23 cellular contexts compared by ENCODE assay signal in the genomic region with DNA sequence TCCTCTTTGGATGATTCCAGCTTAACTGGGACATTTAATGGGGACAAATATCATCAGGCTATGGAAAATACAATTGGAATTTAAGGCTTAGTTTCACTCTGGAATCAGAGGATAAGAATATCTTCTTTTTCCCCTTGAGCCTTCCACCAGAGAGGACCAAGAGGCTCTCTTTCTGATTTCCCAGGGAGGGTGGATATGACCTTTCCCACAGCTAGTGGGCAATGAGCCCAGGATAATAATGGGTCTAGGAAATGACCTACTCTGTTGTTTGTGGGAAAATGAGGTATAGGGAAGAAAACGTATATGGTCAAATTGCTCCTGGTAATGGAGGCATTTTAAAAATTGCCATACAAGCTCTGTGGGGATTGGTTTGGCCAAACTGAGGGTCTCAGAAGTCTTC. TPM values are rescaled to one million over a fixed set of nuclear protein-coding genes. Genes with fewer than 3 reads are reported as not detected.
A peak's percentile ranks its signal among the peaks of the same experiment; 100 is the strongest.
DNase-seq lines count a peak whose midpoint lies in the region; ATAC-seq, FAIRE-seq and TF ChIP-seq lines count a peak whose summit lies in the region.
"Had no signal": no experiment of that assay in that cellular context is flagged by ENCODE, and none has a peak within 500 bp of the region (broad histone marks: within the 10 kb centered on the region; RNA-seq: fewer than 3 reads in every experiment).

No MANE protein-coding gene starts in this region.

- no peaks in the 10 kb centered on the region for H3K9me1 ChIP-seq in endothelial cell of umbilical vein (replicated peaks; ENCODE audit: control insufficient read depth, extremely low read depth, insufficient read depth, low read length)

- H3K9me3 ChIP-seq in left ventricle myocardium inferior (replicated peaks) (no peaks in the 10 kb centered on the region), endothelial cell of umbilical vein (replicated peaks; ENCODE audit: control insufficient read depth, insufficient read depth, low read length) (no peaks in the 10 kb centered on the region), subcutaneous abdominal adipose tissue (ENCODE audit: control insufficient read depth in 5 of 5, low read length in 5 of 5) (no peaks in the 10 kb centered on the region)

- no peak overlapping the region for H3K4me3 Mint-ChIP-seq in GM23338
- no peak overlapping the region for H3K4me3 Mint-ChIP-seq in stimulated activated naive B cell treated with anti-CD40 and anti-IgM and Interleukin-4, amounts not matched to agents 10 μg/mL and 1 μg/mL and 100 μg/mL, for 72 hours
- H3K4me3 Mint-ChIP-seq: CD4-positive, alpha-beta memory T cell; H9 had no signal

- no peaks in the 10 kb centered on the region for H3K4me1 Mint-ChIP-seq in GM23338
- H3K4me1 Mint-ChIP-seq in stimulated activated naive B cell treated with anti-CD40 and anti-IgM and Interleukin-4, amounts not matched to agents 10 μg/mL and 1 μg/mL and 100 μg/mL, for 72 hours = no peaks in the 10 kb centered on the region
- H3K4me1 Mint-ChIP-seq: CD4-positive, alpha-beta memory T cell; H9 had no signal

- H3K4me3 ChIP-seq in left ventricle myocardium inferior = no peak overlapping the region
- no peak overlapping the region for H3K4me3 ChIP-seq in GM23338
- H3K4me3 ChIP-seq in endothelial cell of umbilical vein (replicated peaks in 1 of 3; ENCODE audit: insufficient read depth in 1 of 3, low read depth in 1 of 3, low read length in 3 of 3) = no peak overlapping the region
- H3K4me3 ChIP-seq in subcutaneous abdominal adipose tissue (ENCODE audit: low read depth in 1 of 5, low read length in 5 of 5) = no peak overlapping the region
- H3K4me3 ChIP-seq: GM23248 had no signal

- H3K4me1 ChIP-seq in left ventricle myocardium inferior = no peaks in the 10 kb centered on the region
- no peaks in the 10 kb centered on the region for H3K4me1 ChIP-seq in GM23338 (ENCODE audit: insufficient read depth)
- no peaks in the 10 kb centered on the region for H3K4me1 ChIP-seq in endothelial cell of umbilical vein (ENCODE audit: control insufficient read depth, extremely low read depth, insufficient read depth, low read length)
- H3K4me1 ChIP-seq in subcutaneous abdominal adipose tissue (ENCODE audit: control insufficient read depth in 5 of 5, insufficient read depth in 5 of 5, low read length in 5 of 5) = no peaks in the 10 kb centered on the region

- no peak for ATAC-seq in Right ventricle myocardium superior (ENCODE audit: poor library complexity)
- ATAC-seq in GM23338 = no peak
- no peak for ATAC-seq in GM18867 (IDR thresholded peaks at IDR 0.05; ENCODE audit: unreplicated experiment)
- no peak for ATAC-seq in stimulated activated naive B cell treated with anti-CD40 and anti-IgM and Interleukin-4, amounts not matched to agents 10 μg/mL and 1 μg/mL and 100 μg/mL, for 72 hours (replicated peaks)
- ATAC-seq: HCT116 had no signal

- no peaks in the 10 kb centered on the region for H3K79me2 ChIP-seq in GM23338 (replicated peaks; ENCODE audit: insufficient read depth)
- no peaks in the 10 kb centered on the region for H3K79me2 ChIP-seq in endothelial cell of umbilical vein (ENCODE audit: control insufficient read depth, insufficient read depth, low read length)

- H3K27me3 ChIP-seq in left ventricle myocardium inferior (ENCODE audit: low read depth) = no peaks in the 10 kb centered on the region
- no peaks in the 10 kb centered on the region for H3K27me3 ChIP-seq in GM23338 (ENCODE audit: insufficient read depth)
- no peaks in the 10 kb centered on the region for H3K27me3 ChIP-seq in endothelial cell of umbilical vein (ENCODE audit: control insufficient read depth in 2 of 2, insufficient read depth in 2 of 2, low read length in 2 of 2)
- no peaks in the 10 kb centered on the region for H3K27me3 ChIP-seq in subcutaneous abdominal adipose tissue (ENCODE audit: control insufficient read depth in 5 of 5, insufficient read depth in 4 of 5, low read length in 5 of 5)

- TF ChIP-seq CTCF in left ventricle myocardium inferior (IDR thresholded peaks at IDR 0.05; ENCODE audit: borderline replicate concordance) = no peak
- no peak for TF ChIP-seq CTCF in GM23338 (conservative IDR thresholded peaks at IDR 0.05; ENCODE audit: low read depth in 2 of 2)
- TF ChIP-seq CTCF in endothelial cell of umbilical vein (IDR thresholded peaks at IDR 0.05; ENCODE audit: extremely low read depth in 1 of 2, insufficient read depth in 1 of 2, low read depth in 1 of 2, low read length in 2 of 2) = no peak

- DNase-seq in left ventricle myocardium inferior = no peak
- no peak for DNase-seq in Right ventricle myocardium superior
- DNase-seq in GM23338 (ENCODE audit: low spot score) = no peak
- peak; percentile 2 for DNase-seq in endothelial cell of umbilical vein (ENCODE audit: low read depth, low spot score)
- no peak for DNase-seq in stimulated activated naive B cell treated with anti-CD40 and anti-IgM and Interleukin-4, amounts not matched to agents 10 μg/mL and 1 μg/mL and 100 μg/mL, for 72 hours
- DNase-seq: C1 segment of cervical spinal cord; Calu3; CD4-positive, alpha-beta memory T cell; COR-L47; DMS53; DMS79 treated with DMSO at 0.1 percent for 48 hours; GM23248; H9 had no signal

- no TSS peak for BruUV-seq in endothelial cell of umbilical vein (replicated peaks; lab: Mats Ljungman, UMichigan)

- H3K27ac Mint-ChIP-seq in GM23338 = no peak overlapping the region
- H3K27ac Mint-ChIP-seq in stimulated activated naive B cell treated with anti-CD40 and anti-IgM and Interleukin-4, amounts not matched to agents 10 μg/mL and 1 μg/mL and 100 μg/mL, for 72 hours = no peak overlapping the region
- H3K27ac Mint-ChIP-seq: CD4-positive, alpha-beta memory T cell; H9 had no signal

- H3K36me3 Mint-ChIP-seq in GM23338 (ENCODE audit: low read depth) = no peaks in the 10 kb centered on the region
- H3K36me3 Mint-ChIP-seq in stimulated activated naive B cell treated with anti-CD40 and anti-IgM and Interleukin-4, amounts not matched to agents 10 μg/mL and 1 μg/mL and 100 μg/mL, for 72 hours = no peaks in the 10 kb centered on the region
- H3K36me3 Mint-ChIP-seq: CD4-positive, alpha-beta memory T cell had no signal

- H3K27ac ChIP-seq in left ventricle myocardium inferior (replicated peaks) (peak overlapping the region; percentile 63), GM23338 (ENCODE audit: low read depth) (no peak overlapping the region), endothelial cell of umbilical vein (ENCODE audit: insufficient read depth, low read depth, low read length) (no peak overlapping the region), subcutaneous abdominal adipose tissue (ENCODE audit: low read depth, low read length) (peak overlapping the region; percentile 39)
- H3K27ac ChIP-seq: GM23248 had no signal

- H3K27me3 Mint-ChIP-seq in GM23338 (ENCODE audit: insufficient read depth, low read depth, poor library complexity) = no peaks in the 10 kb centered on the region
- peaks cover 25 to 28% of the 10 kb centered on the region in 2 donors for H3K27me3 Mint-ChIP-seq in stimulated activated naive B cell treated with anti-CD40 and anti-IgM and Interleukin-4, amounts not matched to agents 10 μg/mL and 1 μg/mL and 100 μg/mL, for 72 hours

- no peaks in the 10 kb centered on the region for H3K9me3 Mint-ChIP-seq in GM23338
- H3K9me3 Mint-ChIP-seq in stimulated activated naive B cell treated with anti-CD40 and anti-IgM and Interleukin-4, amounts not matched to agents 10 μg/mL and 1 μg/mL and 100 μg/mL, for 72 hours = no peaks in the 10 kb centered on the region
- H3K9me3 Mint-ChIP-seq: CD4-positive, alpha-beta memory T cell; H9 had no signal

- H3F3A ChIP-seq in GM23338 (replicated peaks; ENCODE audit: low read depth) = no peaks in the 10 kb centered on the region

- TF ChIP-seq POLR2A in endothelial cell of umbilical vein (IDR thresholded peaks at IDR 0.05; ENCODE audit: low read depth, low read length) = no peak

- FAIRE-seq in endothelial cell of umbilical vein (lab: Jason Lieb, UNC) = no peak
- FAIRE-seq: G401.6, GM12892, GM19239 had no signal

- no peaks in the 10 kb centered on the region for H3K36me3 ChIP-seq in left ventricle myocardium inferior
- H3K36me3 ChIP-seq in GM23338 (ENCODE audit: insufficient read depth) = no peaks in the 10 kb centered on the region
- H3K36me3 ChIP-seq in endothelial cell of umbilical vein (ENCODE audit: control insufficient read depth in 2 of 2, extremely low read depth in 1 of 2, insufficient read depth in 2 of 2, low read length in 2 of 2) = no peaks in the 10 kb centered on the region
- no peaks in the 10 kb centered on the region for H3K36me3 ChIP-seq in subcutaneous abdominal adipose tissue (ENCODE audit: control insufficient read depth in 5 of 5, insufficient read depth in 5 of 5, low read length in 5 of 5)

- POLR2A ChIA-PET in endothelial cell of umbilical vein (lab: Charles Lee) = no interaction called here

- no peak overlapping the region for H3K9ac ChIP-seq in endothelial cell of umbilical vein (replicated peaks; ENCODE audit: extremely low read depth, insufficient read depth, low read length)
- H3K9ac ChIP-seq in subcutaneous abdominal adipose tissue (ENCODE audit: low read length in 5 of 5) = no peak overlapping the region
- H3K9ac ChIP-seq: GM23248 had no signal

- peaks cover 8% of the 10 kb centered on the region for H3K9me2 ChIP-seq in GM23338 (ENCODE audit: insufficient read depth)

- H3K4me2 ChIP-seq in GM23338 (no peak overlapping the region), endothelial cell of umbilical vein (ENCODE audit: insufficient read depth, low read length) (no peak overlapping the region)

- H2AFZ ChIP-seq in GM23338 = peak overlapping the region; percentile 11; the same call in 1 of the 2 replicates
- H2AFZ ChIP-seq in endothelial cell of umbilical vein (ENCODE audit: low read depth, low read length) = no peak overlapping the region
- H2AFZ ChIP-seq: GM23248 had no signal

- CTCF ChIA-PET in endothelial cell of umbilical vein (lab: Charles Lee) = no interaction called here

- dilution Hi-C loops in endothelial cell of umbilical vein (cut with MboI; ENCODE audit: extremely low pct_ligation_motif_present, low sequenced_read_pairs) = no loop called here

- no peaks in the 10 kb centered on the region for H4K20me1 ChIP-seq in GM23338 (replicated peaks; ENCODE audit: insufficient read depth)
- no peaks in the 10 kb centered on the region for H4K20me1 ChIP-seq in endothelial cell of umbilical vein (replicated peaks; ENCODE audit: control insufficient read depth, extremely low read depth, insufficient read depth, low read length)

- intact Hi-C loops in left ventricle myocardium inferior (cut with micrococcal nuclease) = no loop called here
- intact Hi-C loops in Right ventricle myocardium superior (cut with DNase I) = no loop called here
- intact Hi-C loops in endothelial cell of umbilical vein (cut with micrococcal nuclease) = no loop called here

RNA-seq across cellular contexts. Expression of a gene that starts 1.9 kb away (rescaled TPM):
- not detected for total RNA-seq in left ventricle myocardium inferior
- total RNA-seq in Right ventricle myocardium superior = not detected
- not detected in 2 replicates for total RNA-seq in GM23338 (2014; rRNA removed; shearing (Covaris generic))
- polyA plus RNA-seq in GM23338 (2016; fragmentation: Nextera tagmentation; extraction: Ambion mirVana) = not detected in 2 replicates
- not detected in 2 replicates for total RNA-seq in endothelial cell of umbilical vein
- polyA plus RNA-seq in endothelial cell of umbilical vein = not detected in 2 replicates
- polyA plus RNA-seq in endothelial cell of umbilical vein (2011; cell fraction: cytosol; rRNA removed) = not detected in 2 replicates
- polyA plus RNA-seq in endothelial cell of umbilical vein (2011; cell fraction: nucleus; rRNA removed) = not detected in 2 replicates
- not detected in 2 replicates for polyA plus RNA-seq in endothelial cell of umbilical vein (2012)
- polyA minus RNA-seq in endothelial cell of umbilical vein = not detected in 2 replicates
- not detected for polyA minus RNA-seq in endothelial cell of umbilical vein (2011; cell fraction: cytosol; rRNA and poly(A)+ RNA removed)
- not detected in 2 replicates for polyA minus RNA-seq in endothelial cell of umbilical vein (2011; cell fraction: nucleus; rRNA and poly(A)+ RNA removed)
- total RNA-seq: A172; A673; Calu3; CD4-positive, alpha-beta memory T cell; GM23248; H4; H9 had no signal
- polyA plus RNA-seq: BJ; CD4-positive, alpha-beta memory T cell; GM23248 had no signal

RNA-seq across cellular contexts. Expression of a gene that starts 18.1 kb away (rescaled TPM):
- total RNA-seq in left ventricle myocardium inferior (not detected), Right ventricle myocardium superior (not detected), endothelial cell of umbilical vein (not detected in 2 replicates)
- total RNA-seq in GM23338 (2014; rRNA removed; shearing (Covaris generic)) = not detected in 2 replicates
- polyA plus RNA-seq in GM23338 (2016; fragmentation: Nextera tagmentation; extraction: Ambion mirVana) (not detected in 2 replicates), endothelial cell of umbilical vein (not detected in 2 replicates)
- polyA plus RNA-seq in endothelial cell of umbilical vein (2011; cell fraction: cytosol; rRNA removed) = not detected in 2 replicates
- not detected in 2 replicates for polyA plus RNA-seq in endothelial cell of umbilical vein (2011; cell fraction: nucleus; rRNA removed)
- polyA plus RNA-seq in endothelial cell of umbilical vein (2012) = not detected in 2 replicates
- polyA minus RNA-seq in endothelial cell of umbilical vein = not detected in 2 replicates
- not detected for polyA minus RNA-seq in endothelial cell of umbilical vein (2011; cell fraction: cytosol; rRNA and poly(A)+ RNA removed)
- polyA minus RNA-seq in endothelial cell of umbilical vein (2011; cell fraction: nucleus; rRNA and poly(A)+ RNA removed) = not detected in 2 replicates
- total RNA-seq: A172; A673; Calu3; CD4-positive, alpha-beta memory T cell; GM23248; H4; H9 had no signal
- polyA plus RNA-seq: BJ; CD4-positive, alpha-beta memory T cell; GM23248 had no signal

RNA-seq across cellular contexts. Expression of a gene that starts 27.4 kb away (rescaled TPM):
- total RNA-seq in left ventricle myocardium inferior = not detected
- total RNA-seq in Right ventricle myocardium superior = not detected
- total RNA-seq in GM23338 (2014; rRNA removed; shearing (Covaris generic)) = not detected in 2 replicates
- polyA plus RNA-seq in GM23338 (2016; fragmentation: Nextera tagmentation; extraction: Ambion mirVana) = not detected in 2 replicates
- total RNA-seq in endothelial cell of umbilical vein = not detected in 2 replicates
- not detected in 2 replicates for polyA plus RNA-seq in endothelial cell of umbilical vein
- polyA plus RNA-seq in endothelial cell of umbilical vein (2011; cell fraction: cytosol; rRNA removed) = not detected in 2 replicates
- polyA plus RNA-seq in endothelial cell of umbilical vein (2011; cell fraction: nucleus; rRNA removed) = not detected in 2 replicates
- polyA plus RNA-seq in endothelial cell of umbilical vein (2012) = not detected in 2 replicates
- not detected in 2 replicates for polyA minus RNA-seq in endothelial cell of umbilical vein
- not detected for polyA minus RNA-seq in endothelial cell of umbilical vein (2011; cell fraction: cytosol; rRNA and poly(A)+ RNA removed)
- polyA minus RNA-seq in endothelial cell of umbilical vein (2011; cell fraction: nucleus; rRNA and poly(A)+ RNA removed) = not detected in 2 replicates
- total RNA-seq: A172; A673; Calu3; CD4-positive, alpha-beta memory T cell; GM23248; H4; H9 had no signal
- polyA plus RNA-seq: BJ; CD4-positive, alpha-beta memory T cell; GM23248 had no signal

RNA-seq across cellular contexts. Expression of a gene that starts 52.8 kb away (rescaled TPM):
- total RNA-seq in left ventricle myocardium inferior (not detected), Right ventricle myocardium superior (not detected), endothelial cell of umbilical vein (not detected in 2 replicates)
- total RNA-seq in GM23338 (2014; rRNA removed; shearing (Covaris generic)) = not detected in 2 replicates
- polyA plus RNA-seq in GM23338 (2016; fragmentation: Nextera tagmentation; extraction: Ambion mirVana) (not detected in 2 replicates), endothelial cell of umbilical vein (not detected in 2 replicates)
- not detected in 2 replicates for polyA plus RNA-seq in endothelial cell of umbilical vein (2011; cell fraction: cytosol; rRNA removed)
- not detected in 2 replicates for polyA plus RNA-seq in endothelial cell of umbilical vein (2011; cell fraction: nucleus; rRNA removed)
- not detected in 2 replicates for polyA plus RNA-seq in endothelial cell of umbilical vein (2012)
- polyA minus RNA-seq in endothelial cell of umbilical vein = not detected in 2 replicates
- polyA minus RNA-seq in endothelial cell of umbilical vein (2011; cell fraction: cytosol; rRNA and poly(A)+ RNA removed) = not detected
- not detected in 2 replicates for polyA minus RNA-seq in endothelial cell of umbilical vein (2011; cell fraction: nucleus; rRNA and poly(A)+ RNA removed)
- total RNA-seq: A172; A673; Calu3; CD4-positive, alpha-beta memory T cell; GM23248; H4; H9 had no signal
- polyA plus RNA-seq: BJ; CD4-positive, alpha-beta memory T cell; GM23248 had no signal

Comparison
In these comparisons a context has a peak if more than half of its experiments do, and no peak if none do; other contexts are left out.
1. H3K27ac ChIP-seq: peak in left ventricle myocardium inferior (single experiment) and subcutaneous abdominal adipose tissue (single experiment); none in GM23338 (single experiment) and endothelial cell of umbilical vein (single experiment).